In the genomic region with DNA sequence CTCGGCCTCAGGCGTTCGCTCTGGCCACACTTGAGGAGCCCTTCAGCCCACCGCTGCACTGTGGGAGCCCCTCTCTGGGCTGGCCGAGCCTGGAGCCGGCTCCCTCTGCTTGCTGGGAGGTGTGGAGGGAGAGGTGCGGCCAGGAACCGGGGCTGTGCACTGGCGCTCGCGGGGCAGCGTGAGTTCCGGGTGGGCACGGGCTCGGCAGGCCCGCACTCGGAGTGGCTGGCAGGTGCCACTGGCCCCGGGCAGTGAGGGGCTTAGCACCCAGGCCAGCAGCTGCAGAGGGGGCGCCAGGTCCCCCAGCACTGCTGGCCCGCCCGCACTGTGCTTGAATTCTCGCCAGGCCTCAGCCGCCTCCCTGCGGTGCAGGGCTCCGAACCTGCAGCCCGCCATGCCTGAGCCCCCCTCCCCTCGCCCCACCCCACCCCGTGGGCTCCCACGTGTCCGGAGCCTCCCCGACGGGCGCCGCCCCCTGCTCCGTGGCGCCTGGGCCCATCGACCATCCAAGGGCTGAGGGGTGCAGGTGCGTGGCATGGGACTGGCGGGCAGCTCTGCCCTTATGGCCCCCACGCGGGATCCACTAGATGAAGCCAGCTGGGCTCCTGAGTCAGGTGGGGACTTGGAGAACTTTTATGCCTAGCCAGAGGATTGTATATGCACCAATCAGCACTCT, we compare ENCODE assay signal across 17 cellular contexts.
DNase-seq lines count a peak whose midpoint lies in the region; ATAC-seq and TF ChIP-seq lines count a peak whose summit lies in the region.
"Had no signal": no experiment of that assay in that cellular context is flagged by ENCODE, and none has a peak within 500 bp of the region (broad histone marks: within the 10 kb centered on the region; RNA-seq: fewer than 3 reads in every experiment).

No MANE protein-coding gene starts in this region.

- no peaks in the 10 kb centered on the region for H3K27me3 Mint-ChIP-seq in stimulated activated naive CD8-positive, alpha-beta T cell treated with anti-CD3 and anti-CD28 coated beads, Interleukin-15, amount 100 ng/mL, for 72 hours
- H3K27me3 Mint-ChIP-seq in stimulated activated memory B cell treated with anti-CD40 and anti-IgM and Interleukin-4, amounts not matched to agents 10 μg/mL and 1 μg/mL and 100 μg/mL, for 72 hours, result no peaks in the 10 kb centered on the region
- H3K27me3 Mint-ChIP-seq: B cell; CD4-positive, alpha-beta T cell had no signal

- CTCF ChIA-PET in GM10248 (lab: Yijun Ruan, JAX), result interaction anchor here (2.0 kb wide), 1 partner anchor 17 kb away, joined by 5 read pairs; no protein-coding TSS in a partner anchor

- no peak overlapping the region for H3K27ac Mint-ChIP-seq in stimulated activated naive CD8-positive, alpha-beta T cell treated with anti-CD3 and anti-CD28 coated beads, Interleukin-15, amount 100 ng/mL, for 72 hours
- no peak overlapping the region for H3K27ac Mint-ChIP-seq in stimulated activated memory B cell treated with anti-CD40 and anti-IgM and Interleukin-4, amounts not matched to agents 10 μg/mL and 1 μg/mL and 100 μg/mL, for 72 hours
- H3K27ac Mint-ChIP-seq: B cell; CD4-positive, alpha-beta T cell; CD8-positive, alpha-beta T cell had no signal

- TF ChIP-seq CTCF in GM10248 (IDR thresholded peaks at IDR 0.05; ENCODE audit: control extremely low read depth, extremely low read depth, low read depth, missing control alignments), result no peak

- peak; percentile 71 for ATAC-seq in stimulated activated naive CD8-positive, alpha-beta T cell treated with anti-CD3 and anti-CD28 coated beads, Interleukin-15, amount 100 ng/mL, for 72 hours
- ATAC-seq in stimulated activated naive CD8-positive, alpha-beta T cell treated with anti-CD3 and anti-CD28 coated beads, Interleukin-15, Interleukin-2, amounts not matched to agents 100 U/mL and 50 U/mL, for 24 hours, result no peak
- ATAC-seq in stimulated activated memory B cell treated with anti-CD40 and anti-IgM and Interleukin-4, amounts not matched to agents 10 μg/mL and 1 μg/mL and 100 μg/mL, for 72 hours, result peak; percentile 35
- no peak for ATAC-seq in HG03025 (IDR thresholded peaks at IDR 0.05; ENCODE audit: low FRiP score, unreplicated experiment)
- ATAC-seq: CD8-positive, alpha-beta T cell had no signal

- POLR2A ChIA-PET in GM10248 (lab: Yijun Ruan, JAX), result no interaction called here

- H3K4me3 Mint-ChIP-seq in stimulated activated naive CD8-positive, alpha-beta T cell treated with anti-CD3 and anti-CD28 coated beads, Interleukin-15, amount 100 ng/mL, for 72 hours, result no peak overlapping the region
- H3K4me3 Mint-ChIP-seq in stimulated activated memory B cell treated with anti-CD40 and anti-IgM and Interleukin-4, amounts not matched to agents 10 μg/mL and 1 μg/mL and 100 μg/mL, for 72 hours, result no peak overlapping the region
- H3K4me3 Mint-ChIP-seq: B cell; CD4-positive, alpha-beta T cell; CD8-positive, alpha-beta T cell had no signal

- H3K9me3 Mint-ChIP-seq in stimulated activated naive CD8-positive, alpha-beta T cell treated with anti-CD3 and anti-CD28 coated beads, Interleukin-15, amount 100 ng/mL, for 72 hours, result no peaks in the 10 kb centered on the region
- H3K9me3 Mint-ChIP-seq in stimulated activated memory B cell treated with anti-CD40 and anti-IgM and Interleukin-4, amounts not matched to agents 10 μg/mL and 1 μg/mL and 100 μg/mL, for 72 hours, result no peaks in the 10 kb centered on the region
- H3K9me3 Mint-ChIP-seq: CD4-positive, alpha-beta T cell; CD8-positive, alpha-beta T cell had no signal

- H3K36me3 Mint-ChIP-seq in stimulated activated memory B cell treated with anti-CD40 and anti-IgM and Interleukin-4, amounts not matched to agents 10 μg/mL and 1 μg/mL and 100 μg/mL, for 72 hours, result no peaks in the 10 kb centered on the region
- H3K36me3 Mint-ChIP-seq: CD8-positive, alpha-beta T cell had no signal

- peak; percentile 8 for DNase-seq in activated gamma-delta T cell (lab: John Stamatoyannopoulos, UW)
- no peak for DNase-seq in activated gamma-delta T cell treated with Interleukin-2 at 50 U/mL for 16 hours
- no peak for DNase-seq in stimulated activated naive CD8-positive, alpha-beta T cell treated with anti-CD3 and anti-CD28 coated beads, Interleukin-15, amount 100 ng/mL, for 72 hours
- no peak for DNase-seq in stimulated activated naive CD8-positive, alpha-beta T cell treated with anti-CD3 and anti-CD28 coated beads, Interleukin-15, Interleukin-2, amounts not matched to agents 100 U/mL and 50 U/mL, for 24 hours
- DNase-seq in mesenteric fat pad (ENCODE audit: low spot score), result peak; percentile 73
- DNase-seq in GM10248 (ENCODE audit: extremely low spot score), result no peak
- DNase-seq: 8988T; ACHN; AML-193; Caco-2; Calu3; CD4-positive, alpha-beta T cell; CD8-positive, alpha-beta T cell; DMS79 treated with DMSO at 0.1 percent for 48 hours had no signal

- H3K4me1 Mint-ChIP-seq in stimulated activated naive CD8-positive, alpha-beta T cell treated with anti-CD3 and anti-CD28 coated beads, Interleukin-15, amount 100 ng/mL, for 72 hours, result no peaks in the 10 kb centered on the region
- peaks cover 7% of the 10 kb centered on the region for H3K4me1 Mint-ChIP-seq in stimulated activated memory B cell treated with anti-CD40 and anti-IgM and Interleukin-4, amounts not matched to agents 10 μg/mL and 1 μg/mL and 100 μg/mL, for 72 hours

Comparison
In these comparisons a context has a peak if more than half of its experiments do, and no peak if none do; other contexts are left out.
1. DNase-seq: peak in activated gamma-delta T cell (single experiment) and mesenteric fat pad (single experiment); none in activated gamma-delta T cell treated with Interleukin-2 at 50 U/mL for 16 hours (single experiment), stimulated activated naive CD8-positive, alpha-beta T cell treated with anti-CD3 and anti-CD28 coated beads, Interleukin-15, amount 100 ng/mL, for 72 hours (0 of 2), stimulated activated naive CD8-positive, alpha-beta T cell treated with anti-CD3 and anti-CD28 coated beads, Interleukin-15, Interleukin-2, amounts not matched to agents 100 U/mL and 50 U/mL, for 24 hours (single experiment) and GM10248 (single experiment).
2. ATAC-seq: peak in stimulated activated naive CD8-positive, alpha-beta T cell treated with anti-CD3 and anti-CD28 coated beads, Interleukin-15, amount 100 ng/mL, for 72 hours (single experiment) and stimulated activated memory B cell treated with anti-CD40 and anti-IgM and Interleukin-4, amounts not matched to agents 10 μg/mL and 1 μg/mL and 100 μg/mL, for 72 hours (single experiment); none in stimulated activated naive CD8-positive, alpha-beta T cell treated with anti-CD3 and anti-CD28 coated beads, Interleukin-15, Interleukin-2, amounts not matched to agents 100 U/mL and 50 U/mL, for 24 hours (single experiment) and HG03025 (single experiment).